ENCODE assay signal across 23 cellular contexts in the genomic region with DNA sequence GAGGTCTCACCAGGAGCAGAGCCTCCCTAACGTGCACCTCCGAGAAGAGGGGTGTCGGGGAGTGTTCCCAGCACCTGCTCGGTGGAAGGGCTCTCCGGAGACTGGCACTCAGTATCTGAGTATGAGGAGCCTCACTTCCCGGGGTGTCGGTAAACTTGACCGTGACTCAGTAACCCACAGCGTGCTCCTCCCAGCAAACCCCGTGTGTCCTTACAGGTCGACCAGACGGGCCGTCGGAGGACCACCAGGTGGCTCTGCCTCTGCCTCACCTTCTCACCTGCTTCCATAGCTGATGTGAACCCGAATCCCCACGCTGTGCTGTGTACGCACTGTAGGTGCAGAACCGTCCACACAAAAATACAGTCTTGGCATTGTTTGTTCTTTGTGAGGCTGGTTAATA. TPM values are rescaled to one million over a fixed set of nuclear protein-coding genes. Genes with fewer than 3 reads are reported as not detected.
DNase-seq lines count a peak whose midpoint lies in the region; ATAC-seq and TF ChIP-seq lines count a peak whose summit lies in the region.
"Had no signal": no experiment of that assay in that cellular context is flagged by ENCODE, and none has a peak within 500 bp of the region (broad histone marks: within the 10 kb centered on the region; RNA-seq: fewer than 3 reads in every experiment).

No MANE protein-coding gene starts in this region.

- H3K27ac ChIP-seq in RWPE2 (ENCODE audit: poor library complexity, severe bottlenecking) (no peak overlapping the region), lower lobe of right lung (no peak overlapping the region), upper lobe of left lung (no peak overlapping the region), esophagus muscularis mucosa (replicated peaks in 1 of 4) (no peak overlapping the region)
- H3K27ac ChIP-seq: HL-60 had no signal

- intact Hi-C loops in lower lobe of right lung (cut with DNase I) (no loop called here), esophagus muscularis mucosa (cut with DNase I) (no loop called here)

- 69 to 75% methylated on average over 12 to 18 of the region's 18 CpGs for WGBS in upper lobe of left lung, 2 donors
- WGBS in esophagus muscularis mucosa: 61% methylated on average over 18 of the region's 18 CpGs

- H3K4me1 ChIP-seq in RWPE2 (ENCODE audit: insufficient read depth, poor library complexity, severe bottlenecking) (no peaks in the 10 kb centered on the region), lower lobe of right lung (no peaks in the 10 kb centered on the region), upper lobe of left lung (no peaks in the 10 kb centered on the region), esophagus muscularis mucosa (no peaks in the 10 kb centered on the region)

- H3K4me3 ChIP-seq in RWPE2 (ENCODE audit: severe bottlenecking) (no peak overlapping the region), lower lobe of right lung (no peak overlapping the region), upper lobe of left lung (no peak overlapping the region), esophagus muscularis mucosa (no peak overlapping the region)
- H3K4me3 ChIP-seq: K562 had no signal

- no peak for ATAC-seq in RWPE2 (ENCODE audit: low read depth)
- no peak for ATAC-seq in lower lobe of right lung
- ATAC-seq in upper lobe of left lung (ENCODE audit: low FRiP score in 2 of 2): no peak
- ATAC-seq: K562 had no signal

- H3K36me3 ChIP-seq in RWPE2 (ENCODE audit: low read depth): no peaks in the 10 kb centered on the region
- H3K36me3 ChIP-seq in lower lobe of right lung: no peaks in the 10 kb centered on the region
- H3K36me3 ChIP-seq in upper lobe of left lung: no peaks in the 10 kb centered on the region
- H3K36me3 ChIP-seq in esophagus muscularis mucosa: no peaks in the 10 kb centered on the region

- TF ChIP-seq EP300 in upper lobe of left lung (IDR thresholded peaks at IDR 0.05) (no peak), esophagus muscularis mucosa (IDR thresholded peaks at IDR 0.05) (no peak)

- TF ChIP-seq CTCF in RWPE2 (IDR thresholded peaks at IDR 0.05; ENCODE audit: poor library complexity, severe bottlenecking) (no peak), lower lobe of right lung (IDR thresholded peaks at IDR 0.05) (no peak), upper lobe of left lung (IDR thresholded peaks at IDR 0.05) (no peak), esophagus muscularis mucosa (IDR thresholded peaks at IDR 0.05) (no peak)

- DNase-seq in activated effector memory CD4-positive, alpha-beta T cell treated with anti-CD3 and anti-CD28 coated beads, Interleukin-2, amount 50 U/mL, for 16 hours: peak; percentile 55
- DNase-seq in activated effector memory CD4-positive, alpha-beta T cell treated with Interleukin-2 at 50 U/mL for 16 hours: no peak
- peak; percentile 47 for DNase-seq in RWPE2 (ENCODE audit: low spot score)
- peak; percentile 44 for DNase-seq in lower lobe of right lung
- peak; percentile 14 to 55 for DNase-seq in upper lobe of left lung
- no peak for DNase-seq in HuH-7.5 (ENCODE audit: low spot score)
- DNase-seq in esophagus muscularis mucosa (ENCODE audit: extremely low spot score): no peak
- DNase-seq in COLO829 (ENCODE audit: low spot score): no peak
- DNase-seq: AML-193; Calu3; HCEC 1CT; NCI-H1417; NCI-H187 treated with DMSO at 0.1 percent for 48 hours; NCI-H2171; NCI-H446; NCI-H69; NK-92 treated with Interleukin-12 subunit alpha and Interleukin-12 subunit beta, amount 100 ng/mL, for 24 hours; SIG-M5 had no signal

- no peaks in the 10 kb centered on the region for H3K27me3 ChIP-seq in RWPE2 (ENCODE audit: insufficient read depth, poor library complexity, severe bottlenecking)
- peaks cover 7% of the 10 kb centered on the region for H3K27me3 ChIP-seq in lower lobe of right lung (ENCODE audit: low read depth)
- H3K27me3 ChIP-seq in upper lobe of left lung: no peaks in the 10 kb centered on the region
- peaks cover 0 to 23% (median 2%) of the 10 kb centered on the region in 4 donors for H3K27me3 ChIP-seq in esophagus muscularis mucosa

- H3K9me3 ChIP-seq in RWPE2 (ENCODE audit: severe bottlenecking) (no peaks in the 10 kb centered on the region), lower lobe of right lung (no peaks in the 10 kb centered on the region), upper lobe of left lung (peaks cover 0 to 4% (median 0%) of the 10 kb centered on the region in 4 donors), esophagus muscularis mucosa (no peaks in the 10 kb centered on the region)

- TF ChIP-seq POLR2A in upper lobe of left lung (IDR thresholded peaks at IDR 0.05) (no peak), esophagus muscularis mucosa (IDR thresholded peaks at IDR 0.05; ENCODE audit: low read depth) (no peak)

RNA-seq across cellular contexts. Expression of gene KNDC1, which starts 29.0 kb away (rescaled TPM):
- 10.3 TPM for total RNA-seq in lower lobe of right lung
- 10 to 100 TPM in 4 of 6 donors, 1 to 10 TPM in 2; 7.1 to 30.3 (median 15.5) TPM for total RNA-seq in upper lobe of left lung
- 1 to 10 TPM in 2 of 4 donors, under 1 TPM in 2; 0.42 to 1.7 (median 0.95) TPM for total RNA-seq in esophagus muscularis mucosa
- total RNA-seq: CD4-positive, alpha-beta T cell; OCI-LY7; RPMI7951 had no signal

RNA-seq across cellular contexts. Expression of gene ADGRA1, which starts 43.3 kb away (rescaled TPM):
- total RNA-seq in lower lobe of right lung (0.38 TPM), upper lobe of left lung (1 to 10 TPM in 1 of 6 donors, under 1 TPM in 4, not detected in 1; 0.30 to 1.0 (median 0.39) TPM), esophagus muscularis mucosa (under 1 TPM in 2 of 4 donors, not detected in 2; under 0.01 to 0.06 TPM)
- total RNA-seq: Calu3; CD4-positive, alpha-beta T cell; K562; OCI-LY7; RPMI7951 had no signal

Comparison
In these comparisons a context has a peak if more than half of its experiments do, and no peak if none do; other contexts are left out.
1. DNase-seq: peak in activated effector memory CD4-positive, alpha-beta T cell treated with anti-CD3 and anti-CD28 coated beads, Interleukin-2, amount 50 U/mL, for 16 hours (single experiment), RWPE2 (single experiment), lower lobe of right lung (single experiment) and upper lobe of left lung (2 of 2); none in activated effector memory CD4-positive, alpha-beta T cell treated with Interleukin-2 at 50 U/mL for 16 hours (single experiment), HuH-7.5 (single experiment), esophagus muscularis mucosa (single experiment) and COLO829 (single experiment).